In the genomic region with DNA sequence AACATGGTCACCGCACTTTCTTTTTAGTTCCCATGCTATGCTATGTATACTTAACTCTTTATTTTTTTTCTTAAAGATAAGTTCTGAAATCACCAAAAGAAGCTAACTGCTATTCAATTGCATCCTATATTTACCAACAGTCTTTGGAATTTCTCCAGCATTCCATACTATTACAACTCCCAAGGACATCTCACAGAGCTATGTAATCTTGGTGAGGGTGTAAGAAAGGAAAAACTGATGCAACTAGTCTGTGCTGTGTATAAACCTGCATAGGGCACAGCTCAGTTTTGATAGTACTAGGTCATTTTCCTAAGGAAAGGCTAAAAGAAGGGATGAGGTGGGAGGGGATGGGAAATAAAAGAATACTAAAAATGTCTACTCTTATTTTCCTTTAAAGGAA, we compare ENCODE assay signal across 21 cellular contexts.
DNase-seq lines count a peak whose midpoint lies in the region; FAIRE-seq and TF ChIP-seq lines count a peak whose summit lies in the region.
"Had no signal": no experiment of that assay in that cellular context is flagged by ENCODE, and none has a peak within 500 bp of the region (broad histone marks: within the 10 kb centered on the region; RNA-seq: fewer than 3 reads in every experiment).

No MANE protein-coding gene starts in this region.

- in situ Hi-C loops in mammary epithelial cell (cut with MboI; ENCODE audit: low sequenced_read_pairs in 2 of 2) (no loop called here), GM13977 (cut with MboI; ENCODE audit: low pct_unique_long_range_greater_than_20kb, low sequenced_read_pairs, unreplicated experiment) (no loop called here)

- H3K4me1 ChIP-seq in mammary epithelial cell (ENCODE audit: insufficient read depth, low read length) (peaks cover 81% of the 10 kb centered on the region), hepatocyte (ENCODE audit: insufficient read depth) (peaks cover 50% of the 10 kb centered on the region)

- 97% methylated on average over 1 of the region's 1 CpG for WGBS in mammary epithelial cell (ENCODE audit: low coverage, missing lambda C conversion rate)
- 70% methylated on average over 1 of the region's 1 CpG for WGBS in hepatocyte (ENCODE audit: low lambda C conversion rate, missing lambda C conversion rate)

- no peak overlapping the region for H3K4me3 ChIP-seq in AG04450 (ENCODE audit: low read depth, low read length)
- no peak overlapping the region for H3K4me3 ChIP-seq in mammary epithelial cell (replicated peaks in 1 of 3; ENCODE audit: insufficient read depth in 1 of 3, low read depth in 2 of 3, low read length in 3 of 3)
- no peak overlapping the region for H3K4me3 ChIP-seq in hepatocyte
- H3K4me3 ChIP-seq: lower lobe of right lung, tibial artery had no signal

- POLR2A ChIA-PET in AG04450 (lab: Yijun Ruan, JAX): interaction anchor here (1.3 to 2.9 kb wide), 2 partner anchors 78 to 120 kb away, joined by 3 to 8 read pairs; a partner anchor contains a TSS

- CTCF ChIA-PET in AG04450 (lab: Charles Lee): interaction anchor here (1.0 kb wide), 1 partner anchor 9 kb away, joined by 3 read pairs; no protein-coding TSS in a partner anchor
- CTCF ChIA-PET in mammary epithelial cell (lab: Charles Lee; ENCODE audit: low non-redundant PET): interaction anchor here (0.6 kb wide), 1 partner anchor 76 kb away, joined by 3 read pairs; no protein-coding TSS in a partner anchor

- no peak overlapping the region for H3K27ac Mint-ChIP-seq in activated T-helper 2 cell treated with anti-CD3 and anti-CD28 coated beads, Interferon-gamma antibody, Interleukin-2, Interleukin-4, amounts not matched to agents 10 μg/mL and 5 μg/mL and 100 μg/mL, durations not matched to agents 14 hours and 24 hours and 36 hours
- H3K27ac Mint-ChIP-seq: activated CD4-positive, alpha-beta T cell treated with anti-CD3 and anti-CD28 coated beads, Interleukin-2, amount 10 ng/mL, durations not matched to agents 24 days and 14 days; activated T-cell treated with anti-CD3 and anti-CD28 coated beads, Interleukin-2, amount 50 U/mL, for 24 hours; IgD-negative memory B cell; nephron progenitor cell had no signal

- H3K36me3 Mint-ChIP-seq in activated T-helper 2 cell treated with anti-CD3 and anti-CD28 coated beads, Interferon-gamma antibody, Interleukin-2, Interleukin-4, amounts not matched to agents 10 μg/mL and 5 μg/mL and 100 μg/mL, durations not matched to agents 14 hours and 24 hours and 36 hours (ENCODE audit: low read depth): peaks cover 20% of the 10 kb centered on the region
- H3K36me3 Mint-ChIP-seq: IgD-negative memory B cell had no signal

- intact Hi-C loops in mammary epithelial cell (cut with micrococcal nuclease): no loop called here
- intact Hi-C loops in activated T-helper 2 cell treated with anti-CD3 and anti-CD28 coated beads, Interferon-gamma antibody, Interleukin-2, Interleukin-4, amounts not matched to agents 10 μg/mL and 5 μg/mL and 100 μg/mL, durations not matched to agents 14 hours and 24 hours and 36 hours (cut with micrococcal nuclease): loop anchor here (2.0 kb wide), 1 partner anchor 35 kb away; no protein-coding TSS in a partner anchor

- no peaks in the 10 kb centered on the region for H3K27me3 Mint-ChIP-seq in activated T-helper 2 cell treated with anti-CD3 and anti-CD28 coated beads, Interferon-gamma antibody, Interleukin-2, Interleukin-4, amounts not matched to agents 10 μg/mL and 5 μg/mL and 100 μg/mL, durations not matched to agents 14 hours and 24 hours and 36 hours (ENCODE audit: low read depth)

- H3K4me2 ChIP-seq in mammary epithelial cell (ENCODE audit: insufficient read depth, low read depth, low read length): peak overlapping the region; percentile 72
- H3K4me2 ChIP-seq in hepatocyte: peak overlapping the region; percentile 12

- H4K20me1 ChIP-seq in mammary epithelial cell (ENCODE audit: insufficient read depth, low read length) (no peaks in the 10 kb centered on the region), hepatocyte (ENCODE audit: insufficient read depth, poor library complexity, severe bottlenecking) (no peaks in the 10 kb centered on the region)

- no peaks in the 10 kb centered on the region for H3K36me3 ChIP-seq in mammary epithelial cell (ENCODE audit: insufficient read depth, low read length)
- H3K36me3 ChIP-seq in hepatocyte (replicated peaks; ENCODE audit: insufficient read depth, low read depth): no peaks in the 10 kb centered on the region
- H3K36me3 ChIP-seq: lower lobe of right lung, tibial artery had no signal

- no TSS peak for BruUV-seq in mammary epithelial cell (replicated peaks; lab: Mats Ljungman, UMichigan)

- dilution Hi-C loops in mammary epithelial cell (cut with HindIII; ENCODE audit: low sequenced_read_pairs): no loop called here

- FAIRE-seq in HTR-8/SVneo (lab: Jason Lieb, UNC): no peak

- no peak overlapping the region for H3K4me3 Mint-ChIP-seq in activated T-helper 2 cell treated with anti-CD3 and anti-CD28 coated beads, Interferon-gamma antibody, Interleukin-2, Interleukin-4, amounts not matched to agents 10 μg/mL and 5 μg/mL and 100 μg/mL, durations not matched to agents 14 hours and 24 hours and 36 hours (ENCODE audit: low read depth)
- H3K4me3 Mint-ChIP-seq: activated CD4-positive, alpha-beta T cell treated with anti-CD3 and anti-CD28 coated beads, Interleukin-2, amount 10 ng/mL, durations not matched to agents 24 days and 14 days; activated T-cell treated with anti-CD3 and anti-CD28 coated beads, Interleukin-2, amount 50 U/mL, for 24 hours; IgD-negative memory B cell; nephron progenitor cell had no signal

- H3K4me1 Mint-ChIP-seq in activated T-helper 2 cell treated with anti-CD3 and anti-CD28 coated beads, Interferon-gamma antibody, Interleukin-2, Interleukin-4, amounts not matched to agents 10 μg/mL and 5 μg/mL and 100 μg/mL, durations not matched to agents 14 hours and 24 hours and 36 hours (ENCODE audit: low read depth): peaks cover 58% of the 10 kb centered on the region
- H3K4me1 Mint-ChIP-seq: IgD-negative memory B cell had no signal

- H3K79me2 ChIP-seq in mammary epithelial cell (ENCODE audit: insufficient read depth, low read length) (peaks cover 87% of the 10 kb centered on the region), hepatocyte (peaks cover 81% of the 10 kb centered on the region)

- TF ChIP-seq CTCF in AG04450 (IDR thresholded peaks at IDR 0.05; ENCODE audit: low read depth, low read length) (no peak), mammary epithelial cell (conservative IDR thresholded peaks at IDR 0.05 in 1 of 2, IDR thresholded peaks at IDR 0.05 in 1 of 2; ENCODE audit: extremely low read depth in 1 of 2, insufficient read depth in 1 of 2, low read depth in 1 of 2, low read length in 2 of 2) (no peak), hepatocyte (IDR thresholded peaks at IDR 0.05; ENCODE audit: poor library complexity) (no peak), GM13977 (IDR thresholded peaks at IDR 0.05; ENCODE audit: extremely low read depth, insufficient read depth, missing control alignments) (no peak)

- peak; percentile 39 for DNase-seq in AG04450 (ENCODE audit: low read depth, low spot score)
- DNase-seq in HS-5 (ENCODE audit: low read depth): peak; percentile 54
- DNase-seq in mammary epithelial cell: peak; percentile 29
- peak; percentile 49 for DNase-seq in hepatocyte (ENCODE audit: low spot score)
- DNase-seq in activated T-helper 2 cell treated with anti-CD3 and anti-CD28 coated beads, Interferon-gamma antibody, Interleukin-2, Interleukin-4, amounts not matched to agents 10 μg/mL and 5 μg/mL and 100 μg/mL, durations not matched to agents 14 hours and 24 hours and 36 hours (ENCODE audit: low spot score): no peak
- no peak for DNase-seq in HTR-8/SVneo (ENCODE audit: insufficient read length, low spot score)
- DNase-seq in GM13977 (ENCODE audit: low spot score): no peak
- no peak for DNase-seq in NCI-H1436 (lab: John Stamatoyannopoulos, UW)
- DNase-seq: activated CD4-positive, alpha-beta T cell treated with anti-CD3 and anti-CD28 coated beads, Interleukin-2, amount 10 ng/mL, durations not matched to agents 24 days and 14 days; activated T-cell treated with anti-CD3 and anti-CD28 coated beads, Interleukin-2, amount 50 U/mL, for 24 hours; cortex of kidney; lower lobe of right lung; NCI-H1092 treated with DMSO at 0.1 percent for 48 hours; nephron progenitor cell; right cardiac atrium; SIG-M5; stimulated activated CD4-positive, alpha-beta T cell treated with anti-CD3 and anti-CD28 coated beads, Interleukin-2, amount 100 ng/mL, for 48 hours; stimulated activated CD8-positive, alpha-beta memory T cell treated with anti-CD3 and anti-CD28 coated beads, Interleukin-4, amount 100 ng/mL, for 48 hours; T-helper 9 cell; tibial artery had no signal

- H3K27ac ChIP-seq in AG04450 (ENCODE audit: low read depth, low read length) (no peak overlapping the region), mammary epithelial cell (ENCODE audit: insufficient read depth, low read depth, low read length) (peak overlapping the region; percentile 98), hepatocyte (peak overlapping the region; percentile 86)
- H3K27ac ChIP-seq: lower lobe of right lung, tibial artery had no signal

- no peak overlapping the region for H2AFZ ChIP-seq in mammary epithelial cell (ENCODE audit: low read depth, low read length)
- no peak overlapping the region for H2AFZ ChIP-seq in hepatocyte

- peak overlapping the region; percentile 58 for H3K9ac ChIP-seq in mammary epithelial cell (ENCODE audit: insufficient read depth, low read length)

- peaks cover 4% of the 10 kb centered on the region for H3K9me3 Mint-ChIP-seq in activated T-helper 2 cell treated with anti-CD3 and anti-CD28 coated beads, Interferon-gamma antibody, Interleukin-2, Interleukin-4, amounts not matched to agents 10 μg/mL and 5 μg/mL and 100 μg/mL, durations not matched to agents 14 hours and 24 hours and 36 hours
- H3K9me3 Mint-ChIP-seq: activated T-cell treated with anti-CD3 and anti-CD28 coated beads, Interleukin-2, amount 50 U/mL, for 24 hours; IgD-negative memory B cell had no signal

- H3K9me2 ChIP-seq in hepatocyte (replicated peaks; ENCODE audit: insufficient read depth): no peaks in the 10 kb centered on the region

- H3K9me3 ChIP-seq in AG04450 (ENCODE audit: control insufficient read depth, insufficient read depth, low read length) (no peaks in the 10 kb centered on the region), mammary epithelial cell (replicated peaks; ENCODE audit: insufficient read depth, low read length) (no peaks in the 10 kb centered on the region), hepatocyte (ENCODE audit: low read depth) (no peaks in the 10 kb centered on the region)
- H3K9me3 ChIP-seq: lower lobe of right lung, tibial artery had no signal

- H3K27me3 ChIP-seq in AG04450 (ENCODE audit: control insufficient read depth, insufficient read depth, low read length): no peaks in the 10 kb centered on the region
- no peaks in the 10 kb centered on the region for H3K27me3 ChIP-seq in mammary epithelial cell (ENCODE audit: insufficient read depth, low read length)
- no peaks in the 10 kb centered on the region for H3K27me3 ChIP-seq in hepatocyte
- H3K27me3 ChIP-seq: tibial artery had no signal

Comparison
In these comparisons a context has a peak if more than half of its experiments do, and no peak if none do; other contexts are left out.
1. DNase-seq: peak in AG04450 (single experiment), HS-5 (single experiment), mammary epithelial cell (single experiment) and hepatocyte (single experiment); none in activated T-helper 2 cell treated with anti-CD3 and anti-CD28 coated beads, Interferon-gamma antibody, Interleukin-2, Interleukin-4, amounts not matched to agents 10 μg/mL and 5 μg/mL and 100 μg/mL, durations not matched to agents 14 hours and 24 hours and 36 hours (single experiment), HTR-8/SVneo (single experiment), GM13977 (single experiment) and NCI-H1436 (single experiment).